Comparison of ENCODE assay signal across 8 cellular contexts in the genomic region with DNA sequence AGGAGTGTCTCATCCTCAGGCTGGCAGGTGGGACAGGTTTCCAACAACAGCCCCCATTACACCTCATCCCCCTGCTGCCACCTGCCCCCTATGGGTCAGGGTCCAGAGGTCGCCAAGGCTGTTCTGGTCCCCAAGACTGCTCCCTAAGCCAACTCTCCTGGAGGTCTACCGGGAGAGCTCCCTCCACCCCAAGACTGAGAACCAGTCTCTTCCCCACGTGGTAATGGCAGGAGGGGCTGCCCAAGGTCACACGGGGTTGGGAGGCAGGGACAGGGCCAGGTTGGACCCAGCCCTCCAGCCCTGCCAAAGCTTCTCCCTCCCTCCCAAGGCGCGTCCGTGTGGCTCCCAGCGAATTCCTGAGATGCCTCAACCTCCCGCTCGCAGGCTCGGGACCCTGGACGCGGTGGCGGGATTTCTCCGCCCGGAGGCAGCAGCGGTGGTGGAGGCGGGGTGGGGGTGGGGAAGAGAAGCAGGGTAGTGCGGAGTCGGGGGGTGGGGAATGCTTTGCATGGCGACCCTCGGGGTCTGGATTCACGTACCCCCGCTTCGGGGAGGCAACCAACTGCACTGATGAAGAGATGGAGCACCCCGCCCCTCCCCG.
DNase-seq lines count a peak whose midpoint lies in the region; ATAC-seq and TF ChIP-seq lines count a peak whose summit lies in the region.

No MANE protein-coding gene starts in this region.

- peaks cover 0 to 13% (median 5%) of the 10 kb centered on the region in 4 donors for H3K4me1 ChIP-seq in Peyer's patch
- peaks cover 29 to 42% of the 10 kb centered on the region in 2 experiments for H3K4me1 ChIP-seq in trophoblast cell (ENCODE audit: control insufficient read depth in 1 of 2, insufficient read depth in 2 of 2, low read length in 2 of 2)

- no peaks in the 10 kb centered on the region for H3K9me3 ChIP-seq in Peyer's patch
- no peaks in the 10 kb centered on the region for H3K9me3 ChIP-seq in trophoblast cell (ENCODE audit: insufficient read depth, low read depth, low read length)

- no peaks in the 10 kb centered on the region for H3K9me3 Mint-ChIP-seq in Calu3 (ENCODE audit: low read depth, unreplicated experiment)

- intact Hi-C loops in Calu3 (cut with micrococcal nuclease; ENCODE audit: unreplicated experiment) = no loop called here

- CTCF ChIA-PET in Calu3 (lab: Charles Lee) = interaction anchor here (0.7 kb wide), 1 partner anchor 93 kb away, joined by 3 read pairs; no protein-coding TSS in a partner anchor

- peak overlapping the region; percentile 94 for H2BK120ac ChIP-seq in trophoblast cell (ENCODE audit: insufficient read depth, low read length, poor library complexity)

- peak overlapping the region; percentile 80 for H3K4ac ChIP-seq in trophoblast cell (ENCODE audit: low read depth, low read length)

- H3K27me3 ChIP-seq in Peyer's patch (no peaks in the 10 kb centered on the region), trophoblast cell (ENCODE audit: insufficient read depth, low read length) (no peaks in the 10 kb centered on the region)

- peaks cover 30% of the 10 kb centered on the region for H3K79me1 ChIP-seq in trophoblast cell (ENCODE audit: low read length)

- peak overlapping the region; percentile 71 for H2BK5ac ChIP-seq in trophoblast cell (ENCODE audit: low read depth, low read length, poor library complexity)

- peak overlapping the region; percentile 95 for H3K14ac ChIP-seq in trophoblast cell (ENCODE audit: low read length)

- peak overlapping the region; percentile 88 for H2AFZ ChIP-seq in trophoblast cell (ENCODE audit: insufficient read depth, low read length, poor library complexity)

- peak overlapping the region; percentile 92 for H3K18ac ChIP-seq in trophoblast cell (ENCODE audit: low read length)

- no peak for ATAC-seq in HG03521 (IDR thresholded peaks at IDR 0.05; ENCODE audit: unreplicated experiment)

- peak overlapping the region; percentile 93 for H3K4me2 ChIP-seq in trophoblast cell (ENCODE audit: low read length)

- H3K4me3 ChIP-seq in Peyer's patch = peak overlapping the region; percentile 51 to 90 (median 70)
- peak overlapping the region; percentile 59 to 62 for H3K4me3 ChIP-seq in foreskin fibroblast (ENCODE audit: low read depth in 1 of 2, low read length in 2 of 2)
- peak overlapping the region; percentile 90 for H3K4me3 ChIP-seq in trophoblast cell (ENCODE audit: low read depth, low read length)

- H2BK12ac ChIP-seq in trophoblast cell (ENCODE audit: low read length) = peak overlapping the region; percentile 76

- peak overlapping the region; percentile 10 for H3K9ac ChIP-seq in trophoblast cell (ENCODE audit: low read length)

- H3K27ac ChIP-seq in Peyer's patch = peak overlapping the region in 3 of 4 donors; percentile 12 to 90 (median 64)
- H3K27ac ChIP-seq in trophoblast cell (ENCODE audit: low read depth, low read length) = peak overlapping the region; percentile 50

- H4K8ac ChIP-seq in trophoblast cell (ENCODE audit: low read depth, low read length) = peak overlapping the region; percentile 91

- peak overlapping the region; percentile 91 for H4K91ac ChIP-seq in trophoblast cell (ENCODE audit: low read depth, low read length)

- no peak overlapping the region for H3K27ac Mint-ChIP-seq in Calu3 (ENCODE audit: unreplicated experiment)

- H3K27me3 Mint-ChIP-seq in Calu3 (ENCODE audit: unreplicated experiment) = no peaks in the 10 kb centered on the region

- H3K23ac ChIP-seq in trophoblast cell (ENCODE audit: low read length) = no peak overlapping the region

- peak overlapping the region; percentile 79 for H3K4me3 Mint-ChIP-seq in Calu3 (ENCODE audit: low read depth, unreplicated experiment)

- peak overlapping the region; percentile 74 for H4K12ac ChIP-seq in trophoblast cell (ENCODE audit: low read depth, low read length)

- no peak for DNase-seq in Calu3
- DNase-seq in Peyer's patch = no peak
- peak in 1 of 2 donors; percentile 28 for DNase-seq in foreskin fibroblast
- DNase-seq in trophoblast cell = peak; percentile 81 to 91
- no peak for DNase-seq in NCI-H345 (lab: John Stamatoyannopoulos, UW)
- no peak for DNase-seq in mucosa of gallbladder (ENCODE audit: low spot score)
- no peak for DNase-seq in HPDE6-E6E7 (ENCODE audit: extremely low spot score)

- peak overlapping the region; percentile 85 for H2AK5ac ChIP-seq in trophoblast cell (ENCODE audit: low read length)

- TF ChIP-seq CTCF in Calu3 (IDR thresholded peaks at IDR 0.05; ENCODE audit: unreplicated experiment) = no peak
- TF ChIP-seq CTCF in Peyer's patch (IDR thresholded peaks at IDR 0.05) = no peak
- no peak for TF ChIP-seq CTCF in foreskin fibroblast (IDR thresholded peaks at IDR 0.05; ENCODE audit: low read depth, low read length)

- WGBS in trophoblast cell (ENCODE audit: extremely low coverage, insufficient coverage, insufficient read length) = no CpG with 5 or more reads among the region's 27 CpGs

- no TSS peak for BruUV-seq in Calu3 (replicated peaks; lab: Mats Ljungman, UMichigan)

- peaks cover 10% of the 10 kb centered on the region for H3K36me3 Mint-ChIP-seq in Calu3 (ENCODE audit: insufficient read depth, unreplicated experiment)

- H3K79me2 ChIP-seq in trophoblast cell (ENCODE audit: control insufficient read depth, insufficient read depth, low read length, poor library complexity) = peaks cover 11% of the 10 kb centered on the region

- H3K36me3 ChIP-seq in Peyer's patch (no peaks in the 10 kb centered on the region), trophoblast cell (ENCODE audit: control insufficient read depth in 1 of 2, insufficient read depth in 2 of 2, low read length in 2 of 2) (no peaks in the 10 kb centered on the region)

- no peaks in the 10 kb centered on the region for H3K4me1 Mint-ChIP-seq in Calu3 (ENCODE audit: low read depth, unreplicated experiment)

- no peak for TF ChIP-seq POLR2A in Peyer's patch (IDR thresholded peaks at IDR 0.05)

Comparison
In these comparisons a context has a peak if more than half of its experiments do, and no peak if none do; other contexts are left out.
1. DNase-seq: peak in trophoblast cell (2 of 2); none in Calu3 (single experiment), Peyer's patch (0 of 3), NCI-H345 (single experiment), mucosa of gallbladder (single experiment) and HPDE6-E6E7 (single experiment).
2. Peak in every context shown above with its lines, with median percentiles within 50 percentile points of each other: H3K4me3 ChIP-seq.